Comparison of ENCODE assay signal across 8 cellular contexts in the genomic region with DNA sequence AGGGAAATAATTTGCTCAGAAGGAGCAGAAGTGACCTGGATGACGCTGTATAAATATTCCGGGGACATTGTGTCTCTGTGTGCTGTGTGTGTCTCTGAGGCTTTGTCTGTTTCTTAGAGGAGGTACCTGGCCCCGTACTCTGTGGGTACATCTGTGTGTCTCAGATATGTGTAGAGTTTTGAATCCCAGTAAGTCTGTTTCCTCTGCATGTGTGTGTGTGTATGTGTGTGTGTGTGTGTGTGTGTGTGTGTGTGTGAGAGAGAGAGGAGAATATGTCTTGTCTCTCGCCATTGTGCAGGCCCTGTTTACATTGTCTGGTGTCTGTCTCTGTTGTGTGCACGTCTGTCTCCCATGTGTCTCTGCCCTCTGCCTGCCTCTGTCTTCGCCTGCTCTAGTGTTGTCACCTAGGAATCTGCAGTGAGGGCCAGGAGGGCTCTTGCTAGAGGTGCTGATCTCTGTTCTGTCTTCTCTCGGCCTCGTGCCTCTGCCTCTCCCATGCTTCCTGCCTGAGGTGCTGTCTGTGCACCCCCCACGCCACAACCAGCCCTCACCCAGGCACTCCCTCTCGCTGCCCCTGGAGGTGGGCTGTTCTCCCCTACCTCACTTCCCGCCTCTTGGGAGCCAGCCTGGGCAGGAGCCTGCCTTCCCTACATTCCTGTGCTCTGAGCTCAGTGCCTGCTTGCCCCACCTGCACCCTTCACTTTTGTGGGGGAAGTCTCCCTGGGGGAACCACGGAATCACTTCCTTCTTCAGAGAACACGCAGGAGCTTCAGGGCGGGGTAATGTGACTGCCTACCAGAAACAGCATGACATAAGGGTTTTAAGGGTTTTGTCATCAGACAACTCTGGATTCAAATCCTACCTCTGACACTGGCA. TPM values are rescaled to one million over a fixed set of nuclear protein-coding genes. Genes with fewer than 3 reads are reported as not detected.
DNase-seq lines count a peak whose midpoint lies in the region; ATAC-seq and TF ChIP-seq lines count a peak whose summit lies in the region.

No MANE protein-coding gene starts in this region.

- H3K79me2 ChIP-seq in Karpas-422 (ENCODE audit: low read length), result peaks cover 97% of the 10 kb centered on the region

- H3K9me2 ChIP-seq in Karpas-422 (replicated peaks; ENCODE audit: insufficient read depth, low read length), result no peaks in the 10 kb centered on the region

- peak overlapping the region; percentile 61 for H3K18ac ChIP-seq in neuronal stem cell (ENCODE audit: low read length)

- H3K4me1 ChIP-seq in Karpas-422 (ENCODE audit: low read length), result peaks cover 93% of the 10 kb centered on the region
- peaks cover 93 to 99% (median 96%) of the 10 kb centered on the region in 4 donors for H3K4me1 ChIP-seq in esophagus muscularis mucosa
- peaks cover 29 to 30% of the 10 kb centered on the region in 2 donors for H3K4me1 ChIP-seq in neuronal stem cell (ENCODE audit: control insufficient read depth in 2 of 2, insufficient read depth in 1 of 2, low read depth in 1 of 2, low read length in 2 of 2)
- peaks cover 26% of the 10 kb centered on the region for H3K4me1 ChIP-seq in HAP-1

- no peak overlapping the region for H2BK15ac ChIP-seq in neuronal stem cell (ENCODE audit: low read length)

- H4K91ac ChIP-seq in neuronal stem cell (ENCODE audit: low read depth, low read length, poor library complexity), result no peak overlapping the region

- H2BK120ac ChIP-seq in neuronal stem cell (ENCODE audit: low read depth, low read length), result no peak overlapping the region

- H3K4me3 ChIP-seq in GM06990 (replicated peaks; ENCODE audit: low read depth, low read length), result peak overlapping the region; percentile 62
- H3K4me3 ChIP-seq in Karpas-422 (ENCODE audit: low read length), result peak overlapping the region; percentile 71
- H3K4me3 ChIP-seq in esophagus muscularis mucosa, result peak overlapping the region; percentile 45 to 97 (median 54)
- H3K4me3 ChIP-seq in neuronal stem cell (ENCODE audit: low read length in 2 of 2), result peak overlapping the region; percentile 41 to 52
- no peak overlapping the region for H3K4me3 ChIP-seq in HAP-1

- H3K23ac ChIP-seq in neuronal stem cell (ENCODE audit: low read depth, low read length, poor library complexity), result peak overlapping the region; percentile 34

- peak overlapping the region; percentile 80 for H3K9ac ChIP-seq in Karpas-422 (ENCODE audit: low read length)
- H3K9ac ChIP-seq in neuronal stem cell (ENCODE audit: low read depth, low read length, poor library complexity), result peak overlapping the region; percentile 70

- TF ChIP-seq POLR2A in esophagus muscularis mucosa (IDR thresholded peaks at IDR 0.05; ENCODE audit: low read depth), result no peak

- TF ChIP-seq CTCF in GM06990 (IDR thresholded peaks at IDR 0.05; ENCODE audit: insufficient read depth, low read length, poor library complexity, severe bottlenecking), result no peak
- no peak for TF ChIP-seq CTCF in esophagus muscularis mucosa (IDR thresholded peaks at IDR 0.05)

- H3K9me3 ChIP-seq in Karpas-422 (ENCODE audit: low read length) (no peaks in the 10 kb centered on the region), esophagus muscularis mucosa (no peaks in the 10 kb centered on the region), neuronal stem cell (replicated peaks in 1 of 2; ENCODE audit: control insufficient read depth in 2 of 2, insufficient read depth in 1 of 2, low read depth in 1 of 2, low read length in 2 of 2) (no peaks in the 10 kb centered on the region), HAP-1 (no peaks in the 10 kb centered on the region)

- WGBS in esophagus muscularis mucosa, result 17% methylated on average over 12 of the region's 14 CpGs
- no CpG with 5 or more reads among the region's 14 CpGs for WGBS in neuronal stem cell (ENCODE audit: extremely low coverage in 2 of 2, insufficient read length in 2 of 2, insufficient replicate concordance in 1 of 2), 2 donors

- peaks cover 19% of the 10 kb centered on the region for H4K20me1 ChIP-seq in Karpas-422 (ENCODE audit: insufficient read depth, low read depth, low read length)

- H3K79me1 ChIP-seq in neuronal stem cell (ENCODE audit: low read depth, low read length), result peaks cover 19% of the 10 kb centered on the region

- no peak for TF ChIP-seq EP300 in esophagus muscularis mucosa (IDR thresholded peaks at IDR 0.05)

- H3K36me3 ChIP-seq in GM06990 (ENCODE audit: control insufficient read depth, insufficient read depth, low read length), result peaks cover under 1% of the 10 kb centered on the region
- 0 out of 2 replicates have a peak, but pooled peaks cover 6% of the 10 kb centered on the region for H3K36me3 ChIP-seq in Karpas-422 (ENCODE audit: insufficient read depth, low read length)
- H3K36me3 ChIP-seq in esophagus muscularis mucosa, result peaks cover 0 to 25% (median 0%) of the 10 kb centered on the region in 4 donors
- peaks cover 23 to 84% of the 10 kb centered on the region in 2 donors for H3K36me3 ChIP-seq in neuronal stem cell (replicated peaks in 1 of 2; ENCODE audit: control insufficient read depth in 2 of 2, insufficient read depth in 2 of 2, low read length in 2 of 2)
- peaks cover 16% of the 10 kb centered on the region for H3K36me3 ChIP-seq in HAP-1 (replicated peaks)

- ATAC-seq in HG02885 (IDR thresholded peaks at IDR 0.05; ENCODE audit: poor library complexity, unreplicated experiment) (no peak), GM21526 (IDR thresholded peaks at IDR 0.05; ENCODE audit: low FRiP score, unreplicated experiment) (no peak)

- in situ Hi-C loops in HAP-1 (cut with MboI; ENCODE audit: low sequenced_read_pairs), result no loop called here

- no peaks in the 10 kb centered on the region for H3K27me3 ChIP-seq in GM06990 (replicated peaks; ENCODE audit: control insufficient read depth, insufficient read depth, low read length)
- no peaks in the 10 kb centered on the region for H3K27me3 ChIP-seq in Karpas-422 (ENCODE audit: low read length)
- no peaks in the 10 kb centered on the region for H3K27me3 ChIP-seq in esophagus muscularis mucosa
- H3K27me3 ChIP-seq in neuronal stem cell (ENCODE audit: control insufficient read depth in 3 of 3, insufficient read depth in 3 of 3, low read depth in 1 of 3, low read length in 3 of 3), result no peaks in the 10 kb centered on the region
- no peaks in the 10 kb centered on the region for H3K27me3 ChIP-seq in HAP-1 (ENCODE audit: low read depth)

- H4K8ac ChIP-seq in neuronal stem cell (ENCODE audit: low read depth, low read length), result no peak overlapping the region

- no peak overlapping the region for H2BK12ac ChIP-seq in neuronal stem cell (ENCODE audit: low read length)

- H2BK5ac ChIP-seq in neuronal stem cell (ENCODE audit: low read length), result peak overlapping the region; percentile 19

- no peak overlapping the region for H3K14ac ChIP-seq in neuronal stem cell (ENCODE audit: low read length)

- H2AK5ac ChIP-seq in neuronal stem cell (ENCODE audit: low read depth, low read length), result peak overlapping the region; percentile 72

- peak overlapping the region; percentile 91 for H3K27ac ChIP-seq in Karpas-422 (ENCODE audit: low read length)
- H3K27ac ChIP-seq in esophagus muscularis mucosa (replicated peaks in 1 of 4), result peak overlapping the region; percentile 97 to 99 (median 98)
- H3K27ac ChIP-seq in neuronal stem cell (replicated peaks; ENCODE audit: low read length), result peak overlapping the region; percentile 25

- intact Hi-C loops in esophagus muscularis mucosa (cut with DNase I), result no loop called here

- peak overlapping the region; percentile 93 for H3K4me2 ChIP-seq in Karpas-422 (ENCODE audit: low read depth, low read length, poor library complexity, severe bottlenecking)
- H3K4me2 ChIP-seq in neuronal stem cell (ENCODE audit: insufficient read depth, low read length, poor library complexity, severe bottlenecking), result no peak overlapping the region

- H2AFZ ChIP-seq in Karpas-422 (ENCODE audit: low read length), result no peak overlapping the region
- H2AFZ ChIP-seq in neuronal stem cell (ENCODE audit: low read length), result no peak overlapping the region

- peak; percentile 72 for DNase-seq in GM06990 (ENCODE audit: extremely low read depth, insufficient read length)
- peak; percentile 88 for DNase-seq in Karpas-422
- DNase-seq in activated CD8-positive, alpha-beta memory T cell treated with anti-CD3 and anti-CD28 coated beads for 24 hours, result peak; percentile 85
- DNase-seq in esophagus muscularis mucosa (ENCODE audit: extremely low spot score), result no peak
- no peak for DNase-seq in neuronal stem cell (ENCODE audit: low spot score)
- no peak for DNase-seq in HAP-1 (ENCODE audit: low spot score in 2 of 2)

- H3K4ac ChIP-seq in neuronal stem cell (ENCODE audit: low read length), result no peak overlapping the region

RNA-seq across cellular contexts. Expression of gene MAP7D1, which starts 5.9 kb away (rescaled TPM):
- total RNA-seq in Karpas-422 (2014; rRNA removed; shearing (Covaris generic); ENCODE audit: low replicate concordance), result 24.1 and 87.3 TPM in 2 replicates
- total RNA-seq in esophagus muscularis mucosa, result 100 to 1,000 TPM; 162 to 263 (median 225) TPM
- 101 TPM for polyA plus RNA-seq in neuronal stem cell (2013, experiment 1 of 2)
- polyA plus RNA-seq in neuronal stem cell (2013, experiment 2 of 2), result 97.7 TPM

RNA-seq across cellular contexts. Expression of gene TRAPPC3, which starts 12.6 kb away (rescaled TPM):
- total RNA-seq in Karpas-422 (2014; rRNA removed; shearing (Covaris generic); ENCODE audit: low replicate concordance), result 46.7 and 81.0 TPM in 2 replicates
- 100 to 1,000 TPM in 3 of 4 donors, 10 to 100 TPM in 1; 97.9 to 164 (median 122) TPM for total RNA-seq in esophagus muscularis mucosa
- 49.3 TPM for polyA plus RNA-seq in neuronal stem cell (2013, experiment 1 of 2)
- 51.1 TPM for polyA plus RNA-seq in neuronal stem cell (2013, experiment 2 of 2)

RNA-seq across cellular contexts. Expression of gene COL8A2, which starts 36.9 kb away (rescaled TPM):
- total RNA-seq in Karpas-422 (2014; rRNA removed; shearing (Covaris generic); ENCODE audit: low replicate concordance), result 0.04 TPM in 1 of 2 replicates, not detected in the other
- 10 to 100 TPM; 20.7 to 57.4 (median 34.7) TPM for total RNA-seq in esophagus muscularis mucosa
- 0.01 TPM for polyA plus RNA-seq in neuronal stem cell (2013, experiment 1 of 2)
- polyA plus RNA-seq in neuronal stem cell (2013, experiment 2 of 2), result 0.01 TPM

Comparison
In these comparisons a context has a peak if more than half of its experiments do, and no peak if none do; other contexts are left out.
1. DNase-seq: peak in GM06990 (single experiment), Karpas-422 (single experiment) and activated CD8-positive, alpha-beta memory T cell treated with anti-CD3 and anti-CD28 coated beads for 24 hours (single experiment); none in esophagus muscularis mucosa (single experiment), neuronal stem cell (single experiment) and HAP-1 (0 of 2).
2. H3K27ac ChIP-seq: peak in every context shown above with its lines; median percentile 98 in esophagus muscularis mucosa; 91 in Karpas-422; 25 in neuronal stem cell.
3. RNA of gene COL8A2, which starts 36.9 kb away (total RNA-seq): 20.7 to 57.4 TPM in esophagus muscularis mucosa; 0.04 TPM in Karpas-422; every median in the first group is over 10 times any median in the second.